In genomic region chr3:4290272-4290893, GRCh38 we compare ENCODE assay signal across 8 cellular contexts. TPM values are rescaled to one million over a fixed set of nuclear protein-coding genes. Genes with fewer than 3 reads are reported as not detected.
DNase-seq lines count a peak whose midpoint lies in the region; ATAC-seq, FAIRE-seq and TF ChIP-seq lines count a peak whose summit lies in the region.

No MANE protein-coding gene starts in this region.

- ATAC-seq in GM18873 (IDR thresholded peaks at IDR 0.05; ENCODE audit: low FRiP score, unreplicated experiment) (peak; percentile 63), HG03159 (IDR thresholded peaks at IDR 0.05; ENCODE audit: unreplicated experiment) (peak; percentile 83)

- no peak for FAIRE-seq in bronchial epithelial cell (lab: Jason Lieb, UNC)

- H3K9ac ChIP-seq in liver (ENCODE audit: low read depth in 1 of 2, low read length in 2 of 2): no peak overlapping the region

- peak; percentile 45 for DNase-seq in DMS114 treated with DMSO at 0.1 percent for 48 hours (lab: John Stamatoyannopoulos, UW; ENCODE audit: unreplicated experiment)
- peak; percentile 4 for DNase-seq in OCI-M2 (lab: John Stamatoyannopoulos, UW; ENCODE audit: unreplicated experiment)
- DNase-seq in bronchial epithelial cell (ENCODE audit: low read depth): peak; percentile 50
- DNase-seq in uterus: no peak
- no peak for DNase-seq in hepatic stellate cell (ENCODE audit: low spot score)

- H3K4me1 ChIP-seq in liver (ENCODE audit: control insufficient read depth in 4 of 4, insufficient read depth in 4 of 4, low read length in 3 of 4) (peaks cover 0 to 2% (median 0%) of the 10 kb centered on the region in 4 donors), uterus (no peaks in the 10 kb centered on the region)

- 5% methylated on average over 5 of the region's 5 CpGs for WGBS in liver

- H3K4me3 ChIP-seq in bronchial epithelial cell (ENCODE audit: low read depth, low read length) (no peak overlapping the region), liver (ENCODE audit: low read depth in 1 of 3, low read length in 3 of 3) (no peak overlapping the region), uterus (no peak overlapping the region)

- H3K36me3 ChIP-seq in bronchial epithelial cell (ENCODE audit: control insufficient read depth, insufficient read depth, low read length) (no peaks in the 10 kb centered on the region), liver (ENCODE audit: control insufficient read depth in 4 of 4, insufficient read depth in 3 of 4, low read depth in 1 of 4, low read length in 3 of 4) (no peaks in the 10 kb centered on the region), uterus (no peaks in the 10 kb centered on the region)

- intact Hi-C loops in uterus (cut with DNase I; ENCODE audit: low total_unique reads): no loop called here

- H3K27me3 ChIP-seq in bronchial epithelial cell (ENCODE audit: control insufficient read depth, insufficient read depth, low read length) (no peaks in the 10 kb centered on the region), liver (ENCODE audit: control insufficient read depth in 4 of 4, insufficient read depth in 4 of 4, low read length in 3 of 4) (no peaks in the 10 kb centered on the region), uterus (no peaks in the 10 kb centered on the region)

- peak; percentile 91 to 92 for TF ChIP-seq RAD21 in liver (IDR thresholded peaks at IDR 0.05)

- H3K9me3 ChIP-seq in liver (ENCODE audit: control insufficient read depth in 4 of 4, low read length in 3 of 4) (no peaks in the 10 kb centered on the region), uterus (no peaks in the 10 kb centered on the region)

- no peak for TF ChIP-seq POLR2A in uterus (IDR thresholded peaks at IDR 0.05)

- TF ChIP-seq CTCF in bronchial epithelial cell (IDR thresholded peaks at IDR 0.05; ENCODE audit: insufficient read depth, low read length, severe bottlenecking) (peak; percentile 78), liver (IDR thresholded peaks at IDR 0.05; ENCODE audit: low read depth, low read length, missing input control) (peak; percentile 96), uterus (IDR thresholded peaks at IDR 0.05) (peak; percentile 84 to 93 (median 88))

- H3K27ac ChIP-seq in liver (ENCODE audit: low read depth in 1 of 2, low read length in 2 of 2) (no peak overlapping the region), uterus (no peak overlapping the region)

TF ChIP-seq in liver, 16 proteins besides CTCF, POLR2A, EP300 and RAD21:
- TF ChIP-seq YY1 (IDR thresholded peaks at IDR 0.05) (no peak), HNF4A (conservative IDR thresholded peaks at IDR 0.05) (no peak), REST (IDR thresholded peaks at IDR 0.05) (no peak), FOXA1 (IDR thresholded peaks at IDR 0.05) (no peak), ZBTB33 (IDR thresholded peaks at IDR 0.05) (no peak), RXRA (IDR thresholded peaks at IDR 0.05) (no peak), NR2F2 (IDR thresholded peaks at IDR 0.05) (no peak), MAX (IDR thresholded peaks at IDR 0.05) (no peak), TAF1 (conservative IDR thresholded peaks at IDR 0.05) (no peak), FOXA2 (IDR thresholded peaks at IDR 0.05) (no peak)

RNA-seq across cellular contexts. Expression of gene SETMAR, which starts 12.8 kb away (rescaled TPM):
- total RNA-seq in bronchial epithelial cell (3.5 and 5.0 TPM in 2 replicates), liver (1 to 10 TPM; 7.1 to 9.7 TPM), uterus (10 to 100 TPM; 32.3 to 37.6 (median 36.2) TPM)
- polyA plus RNA-seq in liver: 1 to 10 TPM; 4.5 TPM

Comparison
In these comparisons a context has a peak if more than half of its experiments do, and no peak if none do; other contexts are left out.
1. DNase-seq: peak in DMS114 treated with DMSO at 0.1 percent for 48 hours (single experiment), OCI-M2 (single experiment) and bronchial epithelial cell (single experiment); none in uterus (0 of 2) and hepatic stellate cell (single experiment).
2. Peak in every context shown above with its lines, with median percentiles within 50 percentile points of each other: CTCF ChIP-seq.